21 cellular contexts compared by ENCODE assay signal in the genomic region with DNA sequence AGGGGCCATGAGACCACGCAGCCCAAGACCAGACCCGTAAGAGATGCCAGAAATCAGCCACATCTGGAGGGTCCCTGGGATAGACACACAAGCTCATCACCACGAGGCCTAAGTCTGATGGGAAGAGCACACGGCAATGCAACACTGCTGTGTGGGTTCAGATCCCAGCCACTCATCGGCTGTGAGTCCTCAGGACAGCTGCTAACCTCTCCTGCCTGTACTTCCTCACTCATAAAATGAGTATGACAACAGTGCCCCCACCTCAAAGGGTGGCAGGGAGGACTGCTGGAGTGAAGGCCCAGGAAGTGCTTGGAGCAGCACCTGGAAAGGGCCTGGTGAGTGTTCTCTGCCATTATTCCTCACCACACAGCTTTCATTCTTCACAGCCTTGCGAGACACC.
DNase-seq lines count a peak whose midpoint lies in the region; ATAC-seq, FAIRE-seq and TF ChIP-seq lines count a peak whose summit lies in the region.
"Had no signal": no experiment of that assay in that cellular context is flagged by ENCODE, and none has a peak within 500 bp of the region (broad histone marks: within the 10 kb centered on the region; RNA-seq: fewer than 3 reads in every experiment).

No MANE protein-coding gene starts in this region.

- H3K4me1 Mint-ChIP-seq in endodermal cell, result no peaks in the 10 kb centered on the region

- DNase-seq in HepG2 (ENCODE audit: low spot score), result no peak
- no peak for DNase-seq in right lobe of liver
- peak; percentile 60 for DNase-seq in NCI-H2029 (lab: John Stamatoyannopoulos, UW)
- no peak for DNase-seq in endodermal cell
- no peak for DNase-seq in stimulated activated naive CD4-positive, alpha-beta T cell treated with Interleukin-2 at 50 U/mL for 16 hours (lab: John Stamatoyannopoulos, UW)
- no peak for DNase-seq in NOMO-1 (lab: John Stamatoyannopoulos, UW; ENCODE audit: unreplicated experiment in 2 of 2)
- DNase-seq: activated CD8-positive, alpha-beta memory T cell treated with anti-CD3 and anti-CD28 coated beads, Interleukin-2, amount 50 U/mL, for 48 hours; activated naive CD8-positive, alpha-beta T cell treated with anti-CD3 and anti-CD28 coated beads for 36 hours; DMS 273 treated with DMSO at 0.1 percent for 48 hours; heart left ventricle; mesendoderm; natural killer cell; retina; T-helper 17 cell; WERI-Rb-1 had no signal

- no peaks in the 10 kb centered on the region for H3K9me3 Mint-ChIP-seq in endodermal cell
- H3K9me3 Mint-ChIP-seq: activated naive CD8-positive, alpha-beta T cell treated with anti-CD3 and anti-CD28 coated beads for 36 hours; central memory CD8-positive, alpha-beta T cell; natural killer cell had no signal

- TF ChIP-seq EP300 in HepG2 (IDR thresholded peaks at IDR 0.05; ENCODE audit: low read depth in 2 of 2, low read length in 2 of 2) (no peak), HepG2 (CRISPR knock-in tag; IDR thresholded peaks at IDR 0.05; ENCODE audit: borderline replicate concordance) (no peak)

- FAIRE-seq in HepG2 (lab: Jason Lieb, UNC), result no peak
- FAIRE-seq: astrocyte, GM12892, GM19239 had no signal

- CTCF ChIA-PET in HepG2 (lab: Yijun Ruan, JAX; ENCODE audit: low intra/inter-chr PET ratio, low total read pairs), result no interaction called here

- H3K9me3 ChIP-seq in HepG2 (ENCODE audit: low read length) (no peaks in the 10 kb centered on the region), right lobe of liver (no peaks in the 10 kb centered on the region), endodermal cell (ENCODE audit: control insufficient read depth, low read length) (no peaks in the 10 kb centered on the region)
- H3K9me3 ChIP-seq: heart left ventricle had no signal

- H3K27me3 Mint-ChIP-seq in endodermal cell (ENCODE audit: insufficient read depth), result no peaks in the 10 kb centered on the region
- H3K27me3 Mint-ChIP-seq: activated naive CD8-positive, alpha-beta T cell treated with anti-CD3 and anti-CD28 coated beads for 36 hours; central memory CD8-positive, alpha-beta T cell; T-helper 17 cell had no signal

- peak overlapping the region; percentile 50 for H3K27ac Mint-ChIP-seq in endodermal cell
- H3K27ac Mint-ChIP-seq: activated naive CD8-positive, alpha-beta T cell treated with anti-CD3 and anti-CD28 coated beads for 36 hours; natural killer cell; T-helper 17 cell had no signal

- POLR2A ChIA-PET in HepG2 (lab: Yijun Ruan, JAX), result no interaction called here

- intact Hi-C loops in HepG2 (cut with micrococcal nuclease; ENCODE audit: unreplicated experiment), result no loop called here
- intact Hi-C loops in right lobe of liver (cut with DNase I), result no loop called here

- no peak for TF ChIP-seq POLR2A in HepG2 (IDR thresholded peaks at IDR 0.05; ENCODE audit: insufficient read depth in 1 of 2, low read depth in 2 of 2, low read length in 2 of 2)
- TF ChIP-seq POLR2A in right lobe of liver (IDR thresholded peaks at IDR 0.05), result no peak

- H3K4me2 ChIP-seq in HepG2 (ENCODE audit: low read depth, low read length), result no peak overlapping the region

- no peak for TF ChIP-seq RAD21 in HepG2 (CRISPR knock-in tag; IDR thresholded peaks at IDR 0.05)

- H3K36me3 ChIP-seq in HepG2 (replicated peaks in 1 of 2; ENCODE audit: control insufficient read depth in 1 of 2, insufficient read depth in 2 of 2, low read length in 2 of 2) (peaks cover 2 to 21% of the 10 kb centered on the region in 2 experiments; a peak in 4 of 5 replicates), right lobe of liver (no peaks in the 10 kb centered on the region), endodermal cell (ENCODE audit: control insufficient read depth, insufficient read depth, low read length) (peaks cover 40% of the 10 kb centered on the region)

- WGBS in HepG2 (ENCODE audit: low lambda C conversion rate), result 95% methylated on average over 5 of the region's 6 CpGs
- WGBS in right lobe of liver (ENCODE audit: insufficient coverage, low coverage, low lambda C conversion rate, missing lambda C conversion rate), result 100% methylated on average over 3 of the region's 6 CpGs
- 92 to 100% methylated on average over 4 to 6 of the region's 6 CpGs for WGBS in endodermal cell (ENCODE audit: insufficient coverage in 1 of 2, insufficient read length in 1 of 2), 2 experiments

- peak; percentile 14; the same call in 1 of the 3 replicates for ATAC-seq in HepG2
- no peak for ATAC-seq in right lobe of liver
- no peak for ATAC-seq in HG03571 (IDR thresholded peaks at IDR 0.05; ENCODE audit: unreplicated experiment)
- no peak for ATAC-seq in GM21723 (IDR thresholded peaks at IDR 0.05; ENCODE audit: unreplicated experiment)
- ATAC-seq: T-helper 17 cell had no signal

- no peaks in the 10 kb centered on the region for H3K79me2 ChIP-seq in HepG2 (ENCODE audit: insufficient read depth, low read length)

- TF ChIP-seq CTCF in HepG2 (CRISPR knock-in tag; IDR thresholded peaks at IDR 0.05) (no peak), right lobe of liver (IDR thresholded peaks at IDR 0.05) (no peak), endodermal cell (conservative IDR thresholded peaks at IDR 0.05) (no peak)

- H3K4me3 ChIP-seq in HepG2 (replicated peaks in 1 of 3; ENCODE audit: insufficient read depth in 1 of 3, low read depth in 2 of 3, low read length in 3 of 3) (no peak overlapping the region), right lobe of liver (no peak overlapping the region), endodermal cell (ENCODE audit: low read length) (no peak overlapping the region)
- H3K4me3 ChIP-seq: heart left ventricle had no signal

- H3K27me3 ChIP-seq in HepG2 (ENCODE audit: control insufficient read depth in 1 of 2, insufficient read depth in 2 of 2, low read length in 2 of 2) (no peaks in the 10 kb centered on the region), right lobe of liver (no peaks in the 10 kb centered on the region), endodermal cell (ENCODE audit: control insufficient read depth, insufficient read depth, low read length, poor library complexity, severe bottlenecking) (no peaks in the 10 kb centered on the region)
- H3K27me3 ChIP-seq: heart left ventricle had no signal

- in situ Hi-C loops in HepG2 (cut with HindIII; ENCODE audit: extremely low pct_ligation_motif_present, low pct_unique_long_range_greater_than_20kb), result no loop called here

- H4K20me1 ChIP-seq in HepG2 (ENCODE audit: insufficient read depth, low read length), result no peaks in the 10 kb centered on the region

- peak overlapping the region; percentile 70 for H3K27ac ChIP-seq in HepG2 (ENCODE audit: extremely low read length, insufficient read depth, low read length)
- H3K27ac ChIP-seq in right lobe of liver, result no peak overlapping the region
- no peak overlapping the region for H3K27ac ChIP-seq in endodermal cell (ENCODE audit: low read depth, low read length)
- H3K27ac ChIP-seq: WERI-Rb-1 had no signal

- no peak overlapping the region for H3K4me3 Mint-ChIP-seq in endodermal cell
- H3K4me3 Mint-ChIP-seq: activated naive CD8-positive, alpha-beta T cell treated with anti-CD3 and anti-CD28 coated beads for 36 hours; central memory CD8-positive, alpha-beta T cell; natural killer cell; T-helper 17 cell had no signal

- H3K9ac ChIP-seq in HepG2 (ENCODE audit: insufficient read depth, low read depth, low read length) (no peak overlapping the region), endodermal cell (ENCODE audit: extremely low read depth, low read length, poor library complexity, severe bottlenecking) (no peak overlapping the region)

- H3K36me3 Mint-ChIP-seq in endodermal cell (ENCODE audit: low read depth), result peaks cover 50% of the 10 kb centered on the region
- H3K36me3 Mint-ChIP-seq: natural killer cell had no signal

- no TSS peak for BruUV-seq in HepG2 (replicated peaks; lab: Mats Ljungman, UMichigan)

- H3K4me1 ChIP-seq in HepG2 (ENCODE audit: insufficient read depth, low read length) (peaks cover 59% of the 10 kb centered on the region), right lobe of liver (no peaks in the 10 kb centered on the region), endodermal cell (ENCODE audit: control insufficient read depth, insufficient read depth, low read length) (no peaks in the 10 kb centered on the region)

- no peak overlapping the region for H2AFZ ChIP-seq in HepG2 (ENCODE audit: low read length)
